In the genomic region with DNA sequence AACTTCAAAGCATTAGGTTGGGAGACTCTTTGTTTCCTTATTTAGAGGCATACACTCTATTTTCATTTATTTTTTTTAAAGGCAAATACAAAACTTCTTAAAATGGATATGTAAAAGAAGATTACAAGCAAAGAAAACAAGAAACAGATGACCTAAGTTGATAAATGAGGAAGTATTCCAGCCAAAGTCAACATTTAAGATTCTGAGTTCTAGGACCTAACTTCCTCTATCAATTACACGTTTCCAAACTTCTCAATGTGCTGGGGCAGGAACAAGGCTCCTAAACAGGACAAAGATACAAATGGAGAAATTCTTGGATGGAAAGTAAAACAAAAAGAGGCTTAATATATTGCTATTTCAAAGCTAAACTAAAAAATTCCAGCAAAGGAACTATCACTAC, we compare ENCODE assay signal across 24 cellular contexts.
DNase-seq lines count a peak whose midpoint lies in the region; ATAC-seq and TF ChIP-seq lines count a peak whose summit lies in the region.
"Had no signal": no experiment of that assay in that cellular context is flagged by ENCODE, and none has a peak within 500 bp of the region (broad histone marks: within the 10 kb centered on the region; RNA-seq: fewer than 3 reads in every experiment).

No MANE protein-coding gene starts in this region.

- TF ChIP-seq EP300 in SK-N-SH (IDR thresholded peaks at IDR 0.05; ENCODE audit: borderline replicate concordance in 1 of 2, low read depth in 1 of 2, low read length in 1 of 2), result no peak

- peaks cover 68% of the 10 kb centered on the region for H3K4me1 Mint-ChIP-seq in osteocyte (ENCODE audit: unreplicated experiment)
- peaks cover 8% of the 10 kb centered on the region for H3K4me1 Mint-ChIP-seq in activated CD8-positive, alpha-beta T cell treated with anti-CD3 and anti-CD28 coated beads, Interleukin-2, amount 10 ng/mL, durations not matched to agents 7 days and 5 days (ENCODE audit: low read depth)
- H3K4me1 Mint-ChIP-seq: activated CD4-positive, alpha-beta T cell treated with anti-CD3 and anti-CD28 coated beads, Interleukin-2, amount 10 ng/mL, durations not matched to agents 24 days and 14 days had no signal

- H3K4me1 ChIP-seq in SK-N-SH (ENCODE audit: control insufficient read depth in 1 of 2, insufficient read depth in 2 of 2, low read depth in 1 of 2, low read length in 1 of 2), result peaks cover 3 to 8% of the 10 kb centered on the region in 2 experiments
- peaks cover 3% of the 10 kb centered on the region for H3K4me1 ChIP-seq in fibroblast of lung (ENCODE audit: control insufficient read depth, extremely low read depth, insufficient read depth, low read length)
- H3K4me1 ChIP-seq: Peyer's patch, prostate gland had no signal

- no peaks in the 10 kb centered on the region for H3K27me3 Mint-ChIP-seq in osteocyte (ENCODE audit: unreplicated experiment)
- H3K27me3 Mint-ChIP-seq in activated CD8-positive, alpha-beta T cell treated with anti-CD3 and anti-CD28 coated beads, Interleukin-2, amount 10 ng/mL, durations not matched to agents 7 days and 5 days (ENCODE audit: low read depth), result peaks cover 9% of the 10 kb centered on the region
- H3K27me3 Mint-ChIP-seq: activated CD4-positive, alpha-beta T cell treated with anti-CD3 and anti-CD28 coated beads, Interleukin-2, amount 10 ng/mL, durations not matched to agents 24 days and 14 days; naive B cell had no signal

- CTCF ChIA-PET in SK-N-SH (lab: Yijun Ruan, JAX), result interaction anchor here (1.3 kb wide), 1 partner anchor 77 kb away, joined by 3 read pairs; no protein-coding TSS in a partner anchor
- CTCF ChIA-PET in activated CD8-positive, alpha-beta T cell treated with anti-CD3 and anti-CD28 coated beads, Interleukin-2, amount 10 ng/mL, durations not matched to agents 7 days and 5 days (lab: Charles Lee), result no interaction called here

- no peak overlapping the region for H3K9ac ChIP-seq in SK-N-SH
- H3K9ac ChIP-seq in fibroblast of lung (ENCODE audit: insufficient read depth, low read length), result no peak overlapping the region

- no peaks in the 10 kb centered on the region for H3K9me3 ChIP-seq in SK-N-SH
- H3K9me3 ChIP-seq in fibroblast of lung (ENCODE audit: control insufficient read depth, insufficient read depth, low read depth, low read length), result no peaks in the 10 kb centered on the region
- H3K9me3 ChIP-seq: lower lobe of right lung, Peyer's patch, prostate gland, vagina had no signal

- H3K27ac Mint-ChIP-seq in osteocyte (ENCODE audit: unreplicated experiment), result peak overlapping the region; percentile 74
- no peak overlapping the region for H3K27ac Mint-ChIP-seq in activated CD8-positive, alpha-beta T cell treated with anti-CD3 and anti-CD28 coated beads, Interleukin-2, amount 10 ng/mL, durations not matched to agents 7 days and 5 days
- H3K27ac Mint-ChIP-seq: activated CD4-positive, alpha-beta T cell treated with anti-CD3 and anti-CD28 coated beads, Interleukin-2, amount 10 ng/mL, durations not matched to agents 24 days and 14 days had no signal

- peaks cover 6 to 16% of the 10 kb centered on the region in 2 experiments for H3K36me3 ChIP-seq in SK-N-SH (replicated peaks in 1 of 2; ENCODE audit: control insufficient read depth in 1 of 2, insufficient read depth in 2 of 2, low read length in 1 of 2)
- peaks cover 3% of the 10 kb centered on the region for H3K36me3 ChIP-seq in fibroblast of lung (ENCODE audit: control insufficient read depth, insufficient read depth, low read length)
- H3K36me3 ChIP-seq: prostate gland had no signal

- H4K20me1 ChIP-seq in SK-N-SH (ENCODE audit: insufficient read depth) (no peaks in the 10 kb centered on the region), fibroblast of lung (ENCODE audit: control insufficient read depth, extremely low read depth, insufficient read depth, low read length) (no peaks in the 10 kb centered on the region)

- peak overlapping the region in 1 of 2 experiments; percentile 32; a peak in 1 of 4 replicates for H3K27ac ChIP-seq in SK-N-SH (ENCODE audit: low read depth in 2 of 2, low read length in 1 of 2)
- no peak overlapping the region for H3K27ac ChIP-seq in fibroblast of lung (ENCODE audit: insufficient read depth, low read length)
- H3K27ac ChIP-seq: lower lobe of right lung, Peyer's patch, prostate gland, vagina had no signal

- no peak overlapping the region for H2AFZ ChIP-seq in SK-N-SH (ENCODE audit: low read depth)
- no peak overlapping the region for H2AFZ ChIP-seq in fibroblast of lung (ENCODE audit: low read length)

- H3K4me2 ChIP-seq in SK-N-SH (peak overlapping the region; percentile 40; the same call in 1 of the 2 replicates), fibroblast of lung (ENCODE audit: extremely low read depth, insufficient read depth, low read length) (no peak overlapping the region)

- peaks cover 1% of the 10 kb centered on the region for H3K9me3 Mint-ChIP-seq in osteocyte (ENCODE audit: unreplicated experiment)
- no peaks in the 10 kb centered on the region for H3K9me3 Mint-ChIP-seq in activated CD8-positive, alpha-beta T cell treated with anti-CD3 and anti-CD28 coated beads, Interleukin-2, amount 10 ng/mL, durations not matched to agents 7 days and 5 days (ENCODE audit: insufficient read depth)
- H3K9me3 Mint-ChIP-seq: activated CD4-positive, alpha-beta T cell treated with anti-CD3 and anti-CD28 coated beads, Interleukin-2, amount 10 ng/mL, durations not matched to agents 24 days and 14 days; naive B cell had no signal

- H3K36me3 Mint-ChIP-seq in osteocyte (ENCODE audit: unreplicated experiment), result peaks cover 68% of the 10 kb centered on the region
- no peaks in the 10 kb centered on the region for H3K36me3 Mint-ChIP-seq in activated CD8-positive, alpha-beta T cell treated with anti-CD3 and anti-CD28 coated beads, Interleukin-2, amount 10 ng/mL, durations not matched to agents 7 days and 5 days (ENCODE audit: low read depth)

- DNase-seq in Kasumi-1 (lab: John Stamatoyannopoulos, UW), result peak; percentile 61 to 74
- DNase-seq in SK-N-SH, result no peak
- peak; percentile 46 to 51 for DNase-seq in fibroblast of lung (ENCODE audit: low read depth in 2 of 2)
- no peak for DNase-seq in osteocyte (ENCODE audit: extremely low spot score, unreplicated experiment)
- DNase-seq in activated CD8-positive, alpha-beta T cell treated with anti-CD3 and anti-CD28 coated beads, Interleukin-2, amount 10 ng/mL, durations not matched to agents 7 days and 5 days, result no peak
- DNase-seq: activated CD4-positive, alpha-beta T cell treated with anti-CD3 and anti-CD28 coated beads, Interleukin-2, amount 10 ng/mL, durations not matched to agents 24 days and 14 days; activated CD8-positive, alpha-beta memory T cell treated with anti-CD3 and anti-CD28 coated beads, Interleukin-2, amount 50 U/mL, for 48 hours; activated gamma-delta T cell; amniotic stem cell; cerebellar nuclear complex; EL; lower lobe of right lung; naive B cell; NCI-H1105 treated with DMSO at 0.1 percent for 48 hours; NCI-H2107; NCI-H524 treated with DMSO at 0.1 percent for 48 hours; Peyer's patch; small intestine; stimulated activated CD4-positive, alpha-beta T cell treated with anti-CD3 and anti-CD28 coated beads, Interleukin-4, amount 100 ng/mL, for 1 hour had no signal

- H3K4me3 ChIP-seq in SK-N-SH (ENCODE audit: low read depth in 2 of 2, low read length in 1 of 2) (no peak overlapping the region), fibroblast of lung (replicated peaks in 1 of 4; ENCODE audit: control extremely low read depth in 1 of 4, insufficient read depth in 1 of 4, low read depth in 3 of 4, low read length in 4 of 4) (no peak overlapping the region)
- H3K4me3 ChIP-seq: K562, lower lobe of right lung, Peyer's patch, prostate gland, vagina had no signal

- no peak for TF ChIP-seq CTCF in SK-N-SH (IDR thresholded peaks at IDR 0.05)
- no peak for TF ChIP-seq CTCF in fibroblast of lung (conservative IDR thresholded peaks at IDR 0.05 in 1 of 2, IDR thresholded peaks at IDR 0.05 in 1 of 2; ENCODE audit: low read depth in 1 of 2, low read length in 2 of 2)
- TF ChIP-seq CTCF in osteocyte (IDR thresholded peaks at IDR 0.05), result no peak

- H3F3A ChIP-seq in SK-N-SH (replicated peaks; ENCODE audit: insufficient read depth), result peaks cover 5% of the 10 kb centered on the region

- no peaks in the 10 kb centered on the region for H3K27me3 ChIP-seq in SK-N-SH (ENCODE audit: insufficient read depth)
- H3K27me3 ChIP-seq in fibroblast of lung (ENCODE audit: control insufficient read depth, insufficient read depth, low read length), result no peaks in the 10 kb centered on the region
- H3K27me3 ChIP-seq: Peyer's patch, vagina had no signal

- ATAC-seq in HG03039 (IDR thresholded peaks at IDR 0.05; ENCODE audit: unreplicated experiment), result no peak
- ATAC-seq in GM21447 (IDR thresholded peaks at IDR 0.05; ENCODE audit: unreplicated experiment), result no peak
- ATAC-seq in activated CD8-positive, alpha-beta T cell treated with anti-CD3 and anti-CD28 coated beads, Interleukin-2, amount 10 ng/mL, durations not matched to agents 7 days and 5 days, result no peak
- ATAC-seq: K562, lower lobe of right lung had no signal

- H3K79me2 ChIP-seq in SK-N-SH (ENCODE audit: insufficient read depth), result no peaks in the 10 kb centered on the region
- no peaks in the 10 kb centered on the region for H3K79me2 ChIP-seq in fibroblast of lung (ENCODE audit: control insufficient read depth, insufficient read depth, low read length)

- POLR2A ChIA-PET in SK-N-SH (lab: Yijun Ruan, JAX), result no interaction called here
- POLR2A ChIA-PET in activated CD8-positive, alpha-beta T cell treated with anti-CD3 and anti-CD28 coated beads, Interleukin-2, amount 10 ng/mL, durations not matched to agents 7 days and 5 days (lab: Charles Lee), result no interaction called here

- WGBS in SK-N-SH (ENCODE audit: low lambda C conversion rate), result 42% methylated on average over 1 of the region's 1 CpG

- no peak for TF ChIP-seq RAD21 in SK-N-SH (IDR thresholded peaks at IDR 0.05; ENCODE audit: low read length)

- H3K9me2 ChIP-seq in SK-N-SH, result no peaks in the 10 kb centered on the region

- H3K4me3 Mint-ChIP-seq in osteocyte (ENCODE audit: unreplicated experiment), result no peak overlapping the region
- no peak overlapping the region for H3K4me3 Mint-ChIP-seq in activated CD8-positive, alpha-beta T cell treated with anti-CD3 and anti-CD28 coated beads, Interleukin-2, amount 10 ng/mL, durations not matched to agents 7 days and 5 days
- H3K4me3 Mint-ChIP-seq: activated CD4-positive, alpha-beta T cell treated with anti-CD3 and anti-CD28 coated beads, Interleukin-2, amount 10 ng/mL, durations not matched to agents 24 days and 14 days; naive B cell had no signal

TF ChIP-seq in SK-N-SH, 30 proteins besides CTCF, POLR2A, EP300 and RAD21:
- TF ChIP-seq, protein P1, sequence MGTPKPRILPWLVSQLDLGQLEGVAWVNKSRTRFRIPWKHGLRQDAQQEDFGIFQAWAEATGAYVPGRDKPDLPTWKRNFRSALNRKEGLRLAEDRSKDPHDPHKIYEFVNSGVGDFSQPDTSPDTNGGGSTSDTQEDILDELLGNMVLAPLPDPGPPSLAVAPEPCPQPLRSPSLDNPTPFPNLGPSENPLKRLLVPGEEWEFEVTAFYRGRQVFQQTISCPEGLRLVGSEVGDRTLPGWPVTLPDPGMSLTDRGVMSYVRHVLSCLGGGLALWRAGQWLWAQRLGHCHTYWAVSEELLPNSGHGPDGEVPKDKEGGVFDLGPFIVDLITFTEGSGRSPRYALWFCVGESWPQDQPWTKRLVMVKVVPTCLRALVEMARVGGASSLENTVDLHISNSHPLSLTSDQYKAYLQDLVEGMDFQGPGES (IDR thresholded peaks at IDR 0.05; ENCODE audit: low read depth, low read length), result no peak
- TF ChIP-seq NFIC (IDR thresholded peaks at IDR 0.05; ENCODE audit: borderline replicate concordance), result 0 out of 2 replicates have a peak, but pooled peaks have one; percentile 37
TF ChIP-seq in SK-N-SH: peak in this region for 1.

Comparison
In these comparisons a context has a peak if more than half of its experiments do, and no peak if none do; other contexts are left out.
1. DNase-seq: peak in Kasumi-1 (2 of 2) and fibroblast of lung (2 of 2); none in SK-N-SH (single experiment), osteocyte (single experiment) and activated CD8-positive, alpha-beta T cell treated with anti-CD3 and anti-CD28 coated beads, Interleukin-2, amount 10 ng/mL, durations not matched to agents 7 days and 5 days (single experiment).